8 cellular contexts compared by ENCODE assay signal in genomic region chr1:120087959-120088358, GRCh38. TPM values are rescaled to one million over a fixed set of nuclear protein-coding genes. Genes with fewer than 3 reads are reported as not detected.
DNase-seq lines count a peak whose midpoint lies in the region; ATAC-seq and TF ChIP-seq lines count a peak whose summit lies in the region.
"Not testable (repeated sequence)": the region's sequence is repeated elsewhere in the genome, so short reads cannot be mapped to it uniquely, and the experiment has no call there.

No MANE protein-coding gene starts in this region.

- not testable (repeated sequence) for H3K4me3 ChIP-seq in CD4-positive, CD25-positive, alpha-beta regulatory T cell (ENCODE audit: low read depth, low read length); RWPE2 (ENCODE audit: severe bottlenecking); epithelial cell of proximal tubule (ENCODE audit: low read depth, low read length)

- H3K36me3 Mint-ChIP-seq in CD4-positive, CD25-positive, alpha-beta regulatory T cell; activated naive CD4-positive, alpha-beta T cell treated with anti-CD3 and anti-CD28 coated beads for 36 hours (ENCODE audit: low read depth); naive B cell: not testable (repeated sequence)

- H3K27ac ChIP-seq in CD4-positive, CD25-positive, alpha-beta regulatory T cell (ENCODE audit: insufficient read depth, low read length, poor library complexity, severe bottlenecking); RWPE2 (ENCODE audit: poor library complexity, severe bottlenecking): not testable (repeated sequence)

- CTCF ChIA-PET in activated naive CD4-positive, alpha-beta T cell treated with anti-CD3 and anti-CD28 coated beads for 36 hours (lab: Charles Lee) = not testable (repeated sequence)

- H3K27me3 ChIP-seq in CD4-positive, CD25-positive, alpha-beta regulatory T cell (ENCODE audit: control insufficient read depth, insufficient read depth, low read length); RWPE2 (ENCODE audit: insufficient read depth, poor library complexity, severe bottlenecking): not testable (repeated sequence)

- not testable (repeated sequence) for H3K27me3 Mint-ChIP-seq in CD4-positive, CD25-positive, alpha-beta regulatory T cell; activated naive CD4-positive, alpha-beta T cell treated with anti-CD3 and anti-CD28 coated beads for 36 hours (ENCODE audit: low read depth); naive B cell

- ATAC-seq in CD4-positive, CD25-positive, alpha-beta regulatory T cell (ENCODE audit: low read depth in 2 of 2) = peak; percentile 95 to 96
- peak; percentile 53 for ATAC-seq in HG03432 (IDR thresholded peaks at IDR 0.05; ENCODE audit: unreplicated experiment)
- peak; percentile 98 for ATAC-seq in RWPE2 (ENCODE audit: low read depth)
- ATAC-seq in naive B cell (ENCODE audit: low read depth in 2 of 2) = peak; percentile 58 to 60

- peaks cover 0 to 18% (median 4%) of the 10 kb centered on the region in 4 donors for H3K4me1 Mint-ChIP-seq in CD4-positive, CD25-positive, alpha-beta regulatory T cell
- not testable (repeated sequence) for H3K4me1 Mint-ChIP-seq in activated naive CD4-positive, alpha-beta T cell treated with anti-CD3 and anti-CD28 coated beads for 36 hours (ENCODE audit: low read depth)
- H3K4me1 Mint-ChIP-seq in naive B cell = peaks cover 8 to 22% (median 9%) of the 10 kb centered on the region in 3 donors

- TF ChIP-seq CTCF in RWPE2 (IDR thresholded peaks at IDR 0.05; ENCODE audit: poor library complexity, severe bottlenecking); epithelial cell of proximal tubule (conservative IDR thresholded peaks at IDR 0.05; ENCODE audit: low read depth, low read length): not testable (repeated sequence)

- peak overlapping the region in 3 of 4 donors; percentile 36 to 57 (median 56) for H3K4me3 Mint-ChIP-seq in CD4-positive, CD25-positive, alpha-beta regulatory T cell
- not testable (repeated sequence) for H3K4me3 Mint-ChIP-seq in activated naive CD4-positive, alpha-beta T cell treated with anti-CD3 and anti-CD28 coated beads for 36 hours; naive B cell

- peak overlapping the region in 2 of 3 donors; percentile 57 to 62 for H3K27ac Mint-ChIP-seq in CD4-positive, CD25-positive, alpha-beta regulatory T cell
- H3K27ac Mint-ChIP-seq in activated naive CD4-positive, alpha-beta T cell treated with anti-CD3 and anti-CD28 coated beads for 36 hours = peak overlapping the region; percentile 36
- peak overlapping the region in 2 of 6 donors; percentile 51 to 75 for H3K27ac Mint-ChIP-seq in naive B cell

- intact Hi-C loops in activated naive CD4-positive, alpha-beta T cell treated with anti-CD3 and anti-CD28 coated beads for 36 hours (cut with micrococcal nuclease) = not testable (repeated sequence)

- H3K9me3 ChIP-seq in CD4-positive, CD25-positive, alpha-beta regulatory T cell (ENCODE audit: control insufficient read depth in 2 of 2, low read length in 2 of 2); RWPE2 (ENCODE audit: severe bottlenecking): not testable (repeated sequence)

- not testable (repeated sequence) for H3K9me3 Mint-ChIP-seq in CD4-positive, CD25-positive, alpha-beta regulatory T cell; activated naive CD4-positive, alpha-beta T cell treated with anti-CD3 and anti-CD28 coated beads for 36 hours; naive B cell

- DNase-seq in CD4-positive, CD25-positive, alpha-beta regulatory T cell = peak in 2 of 3 donors; percentile 28 to 41
- DNase-seq in RWPE2 (ENCODE audit: low spot score); naive B cell: not testable (repeated sequence)
- peak; percentile 15 to 44 for DNase-seq in activated CD4-positive, alpha-beta T cell treated with anti-CD3 and anti-CD28 coated beads, Interleukin-2, amount 50 U/mL, for 48 hours
- DNase-seq in activated naive CD4-positive, alpha-beta T cell treated with anti-CD3 and anti-CD28 coated beads for 36 hours = peak; percentile 68
- peak; percentile 93 for DNase-seq in epithelial cell of proximal tubule (ENCODE audit: low read depth)
- DNase-seq in stimulated activated CD8-positive, alpha-beta memory T cell treated with anti-CD3 and anti-CD28 coated beads, Interleukin-12 subunit alpha, Interleukin-12 subunit beta, amount 100 ng/mL, for 24 hours (ENCODE audit: extremely low read depth) = peak; percentile 7

- not testable (repeated sequence) for H3K4me1 ChIP-seq in CD4-positive, CD25-positive, alpha-beta regulatory T cell (ENCODE audit: control insufficient read depth, insufficient read depth, low read length, poor library complexity, severe bottlenecking); RWPE2 (ENCODE audit: insufficient read depth, poor library complexity, severe bottlenecking)

- H3K36me3 ChIP-seq in CD4-positive, CD25-positive, alpha-beta regulatory T cell (ENCODE audit: control insufficient read depth, insufficient read depth, low read length); RWPE2 (ENCODE audit: low read depth): not testable (repeated sequence)

RNA-seq across cellular contexts. Expression of gene NOTCH2, which starts 18.5 kb away (rescaled TPM):
- 54.2 TPM for total RNA-seq in CD4-positive, CD25-positive, alpha-beta regulatory T cell
- 10 to 100 TPM; 13.9 to 25.8 (median 20.3) TPM for polyA plus RNA-seq in CD4-positive, CD25-positive, alpha-beta regulatory T cell
- 10 to 100 TPM; 43.9 to 45.6 TPM for total RNA-seq in activated naive CD4-positive, alpha-beta T cell treated with anti-CD3 and anti-CD28 coated beads for 36 hours
- total RNA-seq in epithelial cell of proximal tubule = 55.1 and 90.0 TPM in 2 replicates
- polyA plus RNA-seq in naive B cell (ENCODE audit: low read depth in 6 of 6) = 10 to 100 TPM; 45.8 to 70.9 (median 64.7) TPM
